In the genomic region with DNA sequence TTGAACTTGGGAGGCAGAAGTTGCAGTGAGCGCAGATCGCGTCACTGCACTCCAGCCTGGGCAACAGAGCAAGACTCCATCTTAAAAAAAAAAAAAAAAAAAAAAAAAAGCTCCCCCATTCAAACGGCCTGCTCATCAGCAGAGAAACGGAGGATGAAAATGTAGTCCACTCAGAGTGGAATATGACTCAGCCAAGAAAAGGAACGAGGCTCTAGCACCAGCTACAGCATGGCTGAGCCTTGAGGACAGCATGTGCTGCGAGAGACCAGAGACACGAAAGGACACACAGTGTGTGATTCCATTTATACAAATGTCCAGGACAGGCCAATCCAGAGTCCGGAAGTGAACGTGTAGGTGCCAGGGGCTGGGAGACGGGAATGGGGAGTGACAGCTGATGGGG, we compare ENCODE assay signal across 21 cellular contexts. TPM values are rescaled to one million over a fixed set of nuclear protein-coding genes. Genes with fewer than 3 reads are reported as not detected.
DNase-seq lines count a peak whose midpoint lies in the region; ATAC-seq, FAIRE-seq and TF ChIP-seq lines count a peak whose summit lies in the region.
"Had no signal": no experiment of that assay in that cellular context is flagged by ENCODE, and none has a peak within 500 bp of the region (broad histone marks: within the 10 kb centered on the region; RNA-seq: fewer than 3 reads in every experiment).

No MANE protein-coding gene starts in this region.

- H3K4me1 Mint-ChIP-seq in endodermal cell = no peaks in the 10 kb centered on the region
- no peaks in the 10 kb centered on the region for H3K4me1 Mint-ChIP-seq in osteocyte (ENCODE audit: unreplicated experiment)
- H3K4me1 Mint-ChIP-seq: CD4-positive, CD25-positive, alpha-beta regulatory T cell; CD8-positive, alpha-beta memory T cell had no signal

- H3K4me3 ChIP-seq in K562 (no peak overlapping the region), endodermal cell (ENCODE audit: low read length) (no peak overlapping the region), spleen (no peak overlapping the region), suprapubic skin (no peak overlapping the region)
- H3K4me3 ChIP-seq: GM12878, HAP-1 had no signal

- no peaks in the 10 kb centered on the region for H3K9me3 ChIP-seq in K562 (replicated peaks; ENCODE audit: control insufficient read depth, insufficient read depth, low read depth, low read length)
- H3K9me3 ChIP-seq in endodermal cell (ENCODE audit: control insufficient read depth, low read length) = no peaks in the 10 kb centered on the region
- no peaks in the 10 kb centered on the region for H3K9me3 ChIP-seq in spleen
- no peaks in the 10 kb centered on the region for H3K9me3 ChIP-seq in suprapubic skin
- H3K9me3 ChIP-seq: BE2C had no signal

- DNase-seq in K562 (ENCODE audit: extremely low read depth in 1 of 4, low spot score in 3 of 4) (no peak), endodermal cell (peak; percentile 31), osteocyte (ENCODE audit: extremely low spot score, unreplicated experiment) (peak; percentile 65), spleen (peak; percentile 21), epidermal melanocyte (ENCODE audit: insufficient read length, low spot score) (no peak), T-helper 9 cell (no peak), suprapubic skin (ENCODE audit: low spot score in 2 of 2) (no peak)
- DNase-seq: ACHN; BE2C; C1 segment of cervical spinal cord; CD8-positive, alpha-beta memory T cell; COR-L47; DMS 273 treated with DMSO at 0.1 percent for 48 hours; DMS53; DND-41; EL had no signal

- no peak overlapping the region for H3K27ac ChIP-seq in K562 (ENCODE audit: extremely low read depth, low read depth, low read length)
- H3K27ac ChIP-seq in endodermal cell (ENCODE audit: low read depth, low read length) = no peak overlapping the region
- H3K27ac ChIP-seq in spleen = no peak overlapping the region
- no peak overlapping the region for H3K27ac ChIP-seq in suprapubic skin

- H3K4me1 ChIP-seq in K562 (replicated peaks in 1 of 2; ENCODE audit: control insufficient read depth in 2 of 2, insufficient read depth in 2 of 2, low read length in 2 of 2) (no peaks in the 10 kb centered on the region; a peak in 2 of 5 replicates), endodermal cell (ENCODE audit: control insufficient read depth, insufficient read depth, low read length) (no peaks in the 10 kb centered on the region), spleen (no peaks in the 10 kb centered on the region), suprapubic skin (no peaks in the 10 kb centered on the region)
- H3K4me1 ChIP-seq: BE2C, HAP-1 had no signal

- H3K27me3 ChIP-seq in K562 (ENCODE audit: control insufficient read depth in 2 of 2, insufficient read depth in 2 of 2, low read length in 2 of 2) (peaks cover 30 to 68% of the 10 kb centered on the region in 2 experiments), endodermal cell (ENCODE audit: control insufficient read depth, insufficient read depth, low read length, poor library complexity, severe bottlenecking) (no peaks in the 10 kb centered on the region), spleen (replicated peaks in 1 of 7) (peaks cover 0 to 58% (median 0%) of the 10 kb centered on the region in 7 donors), suprapubic skin (peaks cover 44% of the 10 kb centered on the region)

- H3K27me3 Mint-ChIP-seq in endodermal cell (ENCODE audit: insufficient read depth) = peaks cover 13% of the 10 kb centered on the region
- H3K27me3 Mint-ChIP-seq in osteocyte (ENCODE audit: unreplicated experiment) = peaks cover 16% of the 10 kb centered on the region
- H3K27me3 Mint-ChIP-seq: CD4-positive, CD25-positive, alpha-beta regulatory T cell had no signal

- 3% methylated on average over 11 of the region's 11 CpGs for WGBS in K562 (ENCODE audit: insufficient coverage, low coverage, missing lambda C conversion rate)
- WGBS in endodermal cell (ENCODE audit: insufficient coverage in 1 of 2, insufficient read length in 1 of 2), 2 experiments = 89 to 95% methylated on average over 10 to 11 of the region's 11 CpGs
- whole genome bisulfite sequencing in spleen, 5 donors = 80 to 91% (median 84%) methylated on average over 11 of the region's 11 CpGs
- WGBS in suprapubic skin = 81% methylated on average over 11 of the region's 11 CpGs

- no peaks in the 10 kb centered on the region for H3K79me2 ChIP-seq in K562 (ENCODE audit: control insufficient read depth, insufficient read depth, low read length)

- no peaks in the 10 kb centered on the region for H4K20me1 ChIP-seq in K562 (replicated peaks; ENCODE audit: control insufficient read depth, insufficient read depth, low read length)

- H3K36me3 Mint-ChIP-seq in endodermal cell (ENCODE audit: low read depth) (no peaks in the 10 kb centered on the region), osteocyte (ENCODE audit: unreplicated experiment) (no peaks in the 10 kb centered on the region)
- H3K36me3 Mint-ChIP-seq: CD4-positive, CD25-positive, alpha-beta regulatory T cell; CD8-positive, alpha-beta memory T cell had no signal

- no peaks in the 10 kb centered on the region for H3K9me1 ChIP-seq in K562 (ENCODE audit: control insufficient read depth, insufficient read depth, low read length)

- no peak overlapping the region for H3K4me2 ChIP-seq in K562 (ENCODE audit: insufficient read depth, low read length)

- TF ChIP-seq RAD21 in K562 (CRISPR knock-in tag; conservative IDR thresholded peaks at IDR 0.05 in 1 of 2, IDR thresholded peaks at IDR 0.05 in 1 of 2) = no peak

- no peak for TF ChIP-seq CTCF in K562 (IDR thresholded peaks at IDR 0.05 in 2 of 3, conservative IDR thresholded peaks at IDR 0.05 in 1 of 3; ENCODE audit: insufficient read depth in 2 of 3, low read depth in 1 of 3, low read length in 3 of 3)
- TF ChIP-seq CTCF in endodermal cell (conservative IDR thresholded peaks at IDR 0.05) = no peak
- TF ChIP-seq CTCF in osteocyte (IDR thresholded peaks at IDR 0.05) = no peak
- TF ChIP-seq CTCF in spleen (IDR thresholded peaks at IDR 0.05 in 8 of 11, conservative IDR thresholded peaks at IDR 0.05 in 3 of 11) = no peak
- no peak for TF ChIP-seq CTCF in suprapubic skin (IDR thresholded peaks at IDR 0.05)

- in situ Hi-C loops in K562 (cut with MboI) = no loop called here

- intact Hi-C loops in K562 (cut with micrococcal nuclease) = no loop called here
- intact Hi-C loops in spleen (cut with DNase I; ENCODE audit: low total_unique reads) = no loop called here

- no peak overlapping the region for H3K4me3 Mint-ChIP-seq in endodermal cell
- no peak overlapping the region for H3K4me3 Mint-ChIP-seq in osteocyte (ENCODE audit: unreplicated experiment)
- H3K4me3 Mint-ChIP-seq: CD4-positive, CD25-positive, alpha-beta regulatory T cell; CD8-positive, alpha-beta memory T cell had no signal

- no peak overlapping the region for H2AFZ ChIP-seq in K562 (ENCODE audit: low read depth, low read length)

- no peak for TF ChIP-seq EP300 in K562 (IDR thresholded peaks at IDR 0.05; ENCODE audit: low read length)
- no peak for TF ChIP-seq EP300 in suprapubic skin (IDR thresholded peaks at IDR 0.05)

- ATAC-seq in K562 = no peak
- ATAC-seq: GM12878 had no signal

- POLR2A ChIA-PET in K562 (lab: Yijun Ruan, JAX) = interaction anchor here (0.6 to 1.0 kb wide), 3 partner anchors 12 to 758 kb away, joined by 3 to 5 read pairs (median 3); no protein-coding TSS in a partner anchor

- H3K27ac Mint-ChIP-seq in endodermal cell (no peak overlapping the region), osteocyte (ENCODE audit: unreplicated experiment) (no peak overlapping the region)

- TF ChIP-seq POLR2A in K562 (conservative IDR thresholded peaks at IDR 0.05) (no peak), spleen (IDR thresholded peaks at IDR 0.05) (no peak), suprapubic skin (IDR thresholded peaks at IDR 0.05) (no peak)

- H3K9me3 Mint-ChIP-seq in endodermal cell (no peaks in the 10 kb centered on the region), osteocyte (ENCODE audit: unreplicated experiment) (no peaks in the 10 kb centered on the region)
- H3K9me3 Mint-ChIP-seq: CD8-positive, alpha-beta memory T cell had no signal

- no peak for FAIRE-seq in K562 (lab: Jason Lieb, UNC)
- FAIRE-seq: A204.1, GM12878, H1 had no signal

- BruUV-seq in K562 (replicated peaks; lab: Mats Ljungman, UMichigan) = no TSS peak

- CTCF ChIA-PET in K562 (lab: Yijun Ruan, JAX; ENCODE audit: low intra/inter-chr PET ratio) = no interaction called here

- no peak overlapping the region for H3K9ac ChIP-seq in K562 (ENCODE audit: insufficient read depth in 1 of 2, low read depth in 2 of 2, low read length in 2 of 2)
- H3K9ac ChIP-seq in endodermal cell (ENCODE audit: extremely low read depth, low read length, poor library complexity, severe bottlenecking) = no peak overlapping the region

- H3K36me3 ChIP-seq in K562 (ENCODE audit: control insufficient read depth, insufficient read depth, low read length) (no peaks in the 10 kb centered on the region), endodermal cell (ENCODE audit: control insufficient read depth, insufficient read depth, low read length) (no peaks in the 10 kb centered on the region), spleen (no peaks in the 10 kb centered on the region), suprapubic skin (no peaks in the 10 kb centered on the region)
- H3K36me3 ChIP-seq: BE2C, HAP-1 had no signal

RNA-seq across cellular contexts. Expression of a gene that starts 18.1 kb away (rescaled TPM):
- 96.1 and 210 TPM in 2 replicates for total RNA-seq in K562 (2011; cell fraction: chromatin; rRNA removed; ENCODE audit: low replicate concordance)
- total RNA-seq in K562 (2011; cell fraction: nucleolus; rRNA removed) = 97.7 and 120 TPM in 2 replicates
- 88.2 and 108 TPM in 2 replicates for total RNA-seq in K562 (2011; cell fraction: nucleoplasm; rRNA removed)
- total RNA-seq in K562 (2014; rRNA removed) = 18.0 and 23.8 TPM in 2 replicates
- total RNA-seq in K562 (2014; rRNA removed; fragmentation: Illumina TruSeq; extraction: Trizol) = 11.4 and 13.7 TPM in 2 replicates
- total RNA-seq in K562 (2015; rRNA removed; fragmentation: Illumina TruSeq; extraction: Trizol) = 15.2 and 15.6 TPM in 2 replicates
- total RNA-seq in K562 (2021) = 33.0 and 34.7 TPM in 2 replicates
- polyA plus RNA-seq in K562 (2011; rRNA removed) = 13.0 and 17.2 TPM in 2 replicates
- 15.0 and 27.6 TPM in 2 replicates for polyA plus RNA-seq in K562 (2011; cell fraction: cytosol; rRNA removed)
- polyA plus RNA-seq in K562 (2011; cell fraction: nucleus; rRNA removed) = 70.0 and 127 TPM in 2 replicates
- 22.7 and 32.9 TPM in 2 replicates for polyA plus RNA-seq in K562 (2012)
- polyA plus RNA-seq in K562 (2014; fragmentation: Illumina TruSeq; extraction: Trizol) = 24.3 and 32.5 TPM in 2 replicates
- under 1 TPM; 0.46 to 0.48 TPM for polyA plus RNA-seq in K562 (2014; fragmentation: Nextera tagmentation; extraction: Ambion mirVana)
- 20.5 and 32.9 TPM in 2 replicates for polyA plus RNA-seq in K562 (2014; rRNA removed)
- polyA minus RNA-seq in K562 (2011; rRNA and poly(A)+ RNA removed) = 39.5 and 48.7 TPM in 2 replicates
- 15.7 and 31.0 TPM in 2 replicates for polyA minus RNA-seq in K562 (2011; cell fraction: cytosol; rRNA and poly(A)+ RNA removed)
- polyA minus RNA-seq in K562 (2011; cell fraction: nucleus; rRNA and poly(A)+ RNA removed) = 37.3 and 44.9 TPM in 2 replicates
- 10 to 100 TPM; 50.5 to 51.3 TPM for total RNA-seq in endodermal cell
- polyA plus RNA-seq in endodermal cell (2013, experiment 1 of 2) = 42.8 TPM
- polyA plus RNA-seq in endodermal cell (2013, experiment 2 of 2) = 45.0 TPM
- 31.6 and 35.9 TPM in 2 replicates for total RNA-seq in osteocyte
- total RNA-seq in spleen = 10 to 100 TPM; 26.8 to 66.5 (median 30.1) TPM
- polyA plus RNA-seq in spleen = 10 to 100 TPM; 19.2 to 47.2 (median 31.3) TPM
- 10 to 100 TPM; 17.5 to 55.7 (median 44.8) TPM for total RNA-seq in suprapubic skin

RNA-seq across cellular contexts. Expression of a gene that starts 46.3 kb away (rescaled TPM):
- 0.25 and 0.49 TPM in 2 replicates for total RNA-seq in K562 (2011; cell fraction: chromatin; rRNA removed; ENCODE audit: low replicate concordance)
- total RNA-seq in K562 (2011; cell fraction: nucleolus; rRNA removed) = 0.13 and 0.67 TPM in 2 replicates
- total RNA-seq in K562 (2011; cell fraction: nucleoplasm; rRNA removed) = 0.15 TPM in 2 replicates
- total RNA-seq in K562 (2014; rRNA removed) (not detected in 2 replicates), K562 (2014; rRNA removed; fragmentation: Illumina TruSeq; extraction: Trizol) (not detected in 2 replicates), K562 (2015; rRNA removed; fragmentation: Illumina TruSeq; extraction: Trizol) (not detected in 2 replicates), K562 (2021) (not detected in 2 replicates), endodermal cell (10 to 100 TPM in 1 of 2 donors, 1 to 10 TPM in 1; 5.6 to 25.0 TPM), osteocyte (0.97 and 1.2 TPM in 2 replicates), spleen (1 to 10 TPM in 2 of 7 donors, under 1 TPM in 4, not detected in 1; 0.23 to 2.1 (median 0.85) TPM), suprapubic skin (1 to 10 TPM in 1 of 4 donors, under 1 TPM in 3; 0.13 to 2.3 (median 0.52) TPM)
- polyA plus RNA-seq in K562 (2011; rRNA removed) (0.01 and 0.07 TPM in 2 replicates), K562 (2014; fragmentation: Illumina TruSeq; extraction: Trizol) (not detected in 2 replicates), K562 (2014; fragmentation: Nextera tagmentation; extraction: Ambion mirVana) (not detected), K562 (2014; rRNA removed) (0.07 and 0.16 TPM in 2 replicates), spleen (under 1 TPM; 0.26 to 0.91 (median 0.67) TPM)
- 0.04 and 0.10 TPM in 2 replicates for polyA plus RNA-seq in K562 (2011; cell fraction: cytosol; rRNA removed)
- polyA plus RNA-seq in K562 (2011; cell fraction: nucleus; rRNA removed) = 0.44 and 0.68 TPM in 2 replicates
- polyA plus RNA-seq in K562 (2012) = not detected in 2 replicates
- not detected in 2 replicates for polyA minus RNA-seq in K562 (2011; rRNA and poly(A)+ RNA removed)
- polyA minus RNA-seq in K562 (2011; cell fraction: cytosol; rRNA and poly(A)+ RNA removed) = not detected in 2 replicates
- polyA minus RNA-seq in K562 (2011; cell fraction: nucleus; rRNA and poly(A)+ RNA removed) = 0.13 TPM in 1 of 2 replicates, not detected in the other
- polyA plus RNA-seq in endodermal cell (2013, experiment 1 of 2) = 20.2 TPM
- polyA plus RNA-seq in endodermal cell (2013, experiment 2 of 2) = 16.2 TPM
- total RNA-seq: CD4-positive, CD25-positive, alpha-beta regulatory T cell; CD8-positive, alpha-beta memory T cell; GM12878 had no signal
- polyA plus RNA-seq: CD4-positive, CD25-positive, alpha-beta regulatory T cell; CD8-positive, alpha-beta memory T cell; GM12878 had no signal

Comparison
In these comparisons a context has a peak if more than half of its experiments do, and no peak if none do; other contexts are left out.
1. DNase-seq: peak in endodermal cell (single experiment), osteocyte (single experiment) and spleen (single experiment); none in K562 (0 of 4), epidermal melanocyte (single experiment), T-helper 9 cell (single experiment) and suprapubic skin (0 of 2).